ENCODE assay signal across 9 cellular contexts in genomic region chr20:35312348-35312747, GRCh38. TPM values are rescaled to one million over a fixed set of nuclear protein-coding genes. Genes with fewer than 3 reads are reported as not detected.
A peak's percentile ranks its signal among the peaks of the same experiment; 100 is the strongest.
DNase-seq lines count a peak whose midpoint lies in the region; ATAC-seq and TF ChIP-seq lines count a peak whose summit lies in the region.
"Had no signal": no experiment of that assay in that cellular context is flagged by ENCODE, and none has a peak within 500 bp of the region (broad histone marks: within the 10 kb centered on the region; RNA-seq: fewer than 3 reads in every experiment).

No MANE protein-coding gene starts in this region.

- no peak overlapping the region for H3K27ac ChIP-seq in CD4-positive, CD25-positive, alpha-beta regulatory T cell (ENCODE audit: insufficient read depth, low read length, poor library complexity, severe bottlenecking)
- peak overlapping the region; percentile 75 for H3K27ac ChIP-seq in HUES48 (ENCODE audit: low read depth, low read length)
- H3K27ac ChIP-seq in psoas muscle = no peak overlapping the region

- WGBS in psoas muscle, 3 donors = 87 to 96% (median 88%) methylated on average over 1 of the region's 1 CpG

- H3K36me3 ChIP-seq in CD4-positive, CD25-positive, alpha-beta regulatory T cell (ENCODE audit: control insufficient read depth, insufficient read depth, low read length) = peaks cover 2% of the 10 kb centered on the region
- H3K36me3 ChIP-seq in HUES48 (ENCODE audit: control insufficient read depth, insufficient read depth, low read length) (peaks cover 9% of the 10 kb centered on the region; the same call in 1 of the 2 replicates), psoas muscle (ENCODE audit: insufficient read depth in 1 of 2, low read depth in 1 of 2) (peaks cover 0 to 5% of the 10 kb centered on the region in 2 donors)

- no peaks in the 10 kb centered on the region for H3K27me3 Mint-ChIP-seq in CD4-positive, CD25-positive, alpha-beta regulatory T cell
- H3K27me3 Mint-ChIP-seq in activated T-helper 2 cell treated with anti-CD3 and anti-CD28 coated beads, Interferon-gamma antibody, Interleukin-2, Interleukin-4, amounts not matched to agents 10 μg/mL and 5 μg/mL and 100 μg/mL, durations not matched to agents 14 hours and 24 hours and 36 hours (ENCODE audit: low read depth) = no peaks in the 10 kb centered on the region

- intact Hi-C loops in activated T-helper 2 cell treated with anti-CD3 and anti-CD28 coated beads, Interferon-gamma antibody, Interleukin-2, Interleukin-4, amounts not matched to agents 10 μg/mL and 5 μg/mL and 100 μg/mL, durations not matched to agents 14 hours and 24 hours and 36 hours (cut with micrococcal nuclease) = loop anchor here (2.0 kb wide), 1 partner anchor 16 kb away; no protein-coding TSS in a partner anchor
- intact Hi-C loops in psoas muscle (cut with DNase I) = no loop called here

- H3K9me3 ChIP-seq in CD4-positive, CD25-positive, alpha-beta regulatory T cell (ENCODE audit: control insufficient read depth in 2 of 2, low read length in 2 of 2) = no peaks in the 10 kb centered on the region
- no peaks in the 10 kb centered on the region for H3K9me3 ChIP-seq in HUES48 (ENCODE audit: control insufficient read depth, insufficient read depth, low read length)
- no peaks in the 10 kb centered on the region for H3K9me3 ChIP-seq in psoas muscle

- no peak for TF ChIP-seq CTCF in psoas muscle (IDR thresholded peaks at IDR 0.05)

- peaks cover 9% of the 10 kb centered on the region for H3K36me3 Mint-ChIP-seq in CD4-positive, CD25-positive, alpha-beta regulatory T cell
- H3K36me3 Mint-ChIP-seq in activated T-helper 2 cell treated with anti-CD3 and anti-CD28 coated beads, Interferon-gamma antibody, Interleukin-2, Interleukin-4, amounts not matched to agents 10 μg/mL and 5 μg/mL and 100 μg/mL, durations not matched to agents 14 hours and 24 hours and 36 hours (ENCODE audit: low read depth) = peaks cover 19% of the 10 kb centered on the region

- H3K4me1 Mint-ChIP-seq in CD4-positive, CD25-positive, alpha-beta regulatory T cell = peaks cover 5 to 20% (median 13%) of the 10 kb centered on the region in 4 donors
- H3K4me1 Mint-ChIP-seq in activated T-helper 2 cell treated with anti-CD3 and anti-CD28 coated beads, Interferon-gamma antibody, Interleukin-2, Interleukin-4, amounts not matched to agents 10 μg/mL and 5 μg/mL and 100 μg/mL, durations not matched to agents 14 hours and 24 hours and 36 hours (ENCODE audit: low read depth) = peaks cover 37% of the 10 kb centered on the region

- H3K27ac Mint-ChIP-seq in CD4-positive, CD25-positive, alpha-beta regulatory T cell = peak overlapping the region in 2 of 3 donors; percentile 28 to 50
- H3K27ac Mint-ChIP-seq in activated T-helper 2 cell treated with anti-CD3 and anti-CD28 coated beads, Interferon-gamma antibody, Interleukin-2, Interleukin-4, amounts not matched to agents 10 μg/mL and 5 μg/mL and 100 μg/mL, durations not matched to agents 14 hours and 24 hours and 36 hours = peak overlapping the region; percentile 4

- ATAC-seq in CD4-positive, CD25-positive, alpha-beta regulatory T cell (ENCODE audit: low read depth in 2 of 2) = no peak
- no peak for ATAC-seq in psoas muscle
- ATAC-seq in GM21786 (IDR thresholded peaks at IDR 0.05; ENCODE audit: unreplicated experiment) = no peak
- ATAC-seq in GM21447 (IDR thresholded peaks at IDR 0.05; ENCODE audit: unreplicated experiment) = no peak

- no peak for DNase-seq in CD4-positive, CD25-positive, alpha-beta regulatory T cell
- no peak for DNase-seq in activated T-helper 2 cell treated with anti-CD3 and anti-CD28 coated beads, Interferon-gamma antibody, Interleukin-2, Interleukin-4, amounts not matched to agents 10 μg/mL and 5 μg/mL and 100 μg/mL, durations not matched to agents 14 hours and 24 hours and 36 hours (ENCODE audit: low spot score)
- peak; percentile 95 for DNase-seq in iris pigment epithelial cell (ENCODE audit: low read depth)
- no peak for DNase-seq in psoas muscle
- no peak for DNase-seq in GM19238 (ENCODE audit: insufficient read length, low spot score)
- DNase-seq: NCI-H345 had no signal

- H3K4me1 ChIP-seq in CD4-positive, CD25-positive, alpha-beta regulatory T cell (ENCODE audit: control insufficient read depth, insufficient read depth, low read length, poor library complexity, severe bottlenecking) = no peaks in the 10 kb centered on the region
- H3K4me1 ChIP-seq in HUES48 (ENCODE audit: control insufficient read depth, insufficient read depth, low read length) = peaks cover 21% of the 10 kb centered on the region
- H3K4me1 ChIP-seq in psoas muscle = peaks cover 18% of the 10 kb centered on the region

- H3K27me3 ChIP-seq in CD4-positive, CD25-positive, alpha-beta regulatory T cell (ENCODE audit: control insufficient read depth, insufficient read depth, low read length) = no peaks in the 10 kb centered on the region
- H3K27me3 ChIP-seq in HUES48 (ENCODE audit: control insufficient read depth, insufficient read depth, low read length) = no peaks in the 10 kb centered on the region
- H3K27me3 ChIP-seq in psoas muscle (ENCODE audit: insufficient read depth in 3 of 3, low read length in 2 of 3) = no peaks in the 10 kb centered on the region

- H3K4me3 Mint-ChIP-seq in CD4-positive, CD25-positive, alpha-beta regulatory T cell = no peak overlapping the region
- H3K4me3 Mint-ChIP-seq in activated T-helper 2 cell treated with anti-CD3 and anti-CD28 coated beads, Interferon-gamma antibody, Interleukin-2, Interleukin-4, amounts not matched to agents 10 μg/mL and 5 μg/mL and 100 μg/mL, durations not matched to agents 14 hours and 24 hours and 36 hours (ENCODE audit: low read depth) = no peak overlapping the region

- no peak overlapping the region; the same call in 1 of the 2 replicates for H3K9ac ChIP-seq in HUES48 (ENCODE audit: low read depth, low read length)

- no peak overlapping the region for H3K4me3 ChIP-seq in CD4-positive, CD25-positive, alpha-beta regulatory T cell (ENCODE audit: low read depth, low read length)
- H3K4me3 ChIP-seq in HUES48 (ENCODE audit: low read depth, low read length) = no peak overlapping the region
- no peak overlapping the region for H3K4me3 ChIP-seq in psoas muscle

- no peaks in the 10 kb centered on the region for H3K9me3 Mint-ChIP-seq in CD4-positive, CD25-positive, alpha-beta regulatory T cell
- no peaks in the 10 kb centered on the region for H3K9me3 Mint-ChIP-seq in activated T-helper 2 cell treated with anti-CD3 and anti-CD28 coated beads, Interferon-gamma antibody, Interleukin-2, Interleukin-4, amounts not matched to agents 10 μg/mL and 5 μg/mL and 100 μg/mL, durations not matched to agents 14 hours and 24 hours and 36 hours

RNA-seq across cellular contexts. Expression of gene FAM83C, which starts 20.1 kb away (rescaled TPM):
- not detected for total RNA-seq in CD4-positive, CD25-positive, alpha-beta regulatory T cell
- polyA plus RNA-seq in CD4-positive, CD25-positive, alpha-beta regulatory T cell = not detected
- not detected in 2 replicates for total RNA-seq in activated T-helper 2 cell treated with anti-CD3 and anti-CD28 coated beads, Interferon-gamma antibody, Interleukin-2, Interleukin-4, amounts not matched to agents 10 μg/mL and 5 μg/mL and 100 μg/mL, durations not matched to agents 14 hours and 24 hours and 36 hours
- not detected for total RNA-seq in psoas muscle
- under 1 TPM; 0.04 to 0.07 (median 0.04) TPM for polyA plus RNA-seq in psoas muscle

RNA-seq across cellular contexts. Expression of gene EIF6, which starts 27.8 kb away (rescaled TPM):
- total RNA-seq in CD4-positive, CD25-positive, alpha-beta regulatory T cell = 52.2 TPM
- polyA plus RNA-seq in CD4-positive, CD25-positive, alpha-beta regulatory T cell = 100 to 1,000 TPM; 170 to 203 (median 185) TPM
- total RNA-seq in activated T-helper 2 cell treated with anti-CD3 and anti-CD28 coated beads, Interferon-gamma antibody, Interleukin-2, Interleukin-4, amounts not matched to agents 10 μg/mL and 5 μg/mL and 100 μg/mL, durations not matched to agents 14 hours and 24 hours and 36 hours = 179 and 183 TPM in 2 replicates
- total RNA-seq in psoas muscle = 10 to 100 TPM; 44.3 to 65.5 (median 52.6) TPM
- 100 to 1,000 TPM in 1 of 3 donors, 10 to 100 TPM in 2; 63.0 to 169 (median 71.1) TPM for polyA plus RNA-seq in psoas muscle

RNA-seq across cellular contexts. Expression of gene MMP24OS, which starts 34.4 kb away (rescaled TPM):
- total RNA-seq in CD4-positive, CD25-positive, alpha-beta regulatory T cell = 50.6 TPM
- polyA plus RNA-seq in CD4-positive, CD25-positive, alpha-beta regulatory T cell = 10 to 100 TPM in 1 of 4 donors, 1 to 10 TPM in 3; 8.7 to 10.2 (median 9.3) TPM
- 31.4 and 33.0 TPM in 2 replicates for total RNA-seq in activated T-helper 2 cell treated with anti-CD3 and anti-CD28 coated beads, Interferon-gamma antibody, Interleukin-2, Interleukin-4, amounts not matched to agents 10 μg/mL and 5 μg/mL and 100 μg/mL, durations not matched to agents 14 hours and 24 hours and 36 hours
- 10 to 100 TPM; 25.1 to 40.6 (median 27.2) TPM for total RNA-seq in psoas muscle
- polyA plus RNA-seq in psoas muscle = 10 to 100 TPM; 10.4 to 22.5 (median 19.3) TPM
